Comparison of ENCODE assay signal across 24 cellular contexts in genomic region chr12:45168976-45169375, GRCh38.
"Had no signal": no experiment of that assay in that cellular context is flagged by ENCODE, and none has a peak within 500 bp of the region (broad histone marks: within the 10 kb centered on the region; RNA-seq: fewer than 3 reads in every experiment).

No MANE protein-coding gene starts in this region.

- H3K36me3 ChIP-seq: brain microvascular endothelial cell, cardiac muscle cell, SJSA1 had no signal

- H3K4me3 Mint-ChIP-seq: activated CD8-positive, alpha-beta T cell treated with anti-CD3 and anti-CD28 coated beads for 36 hours; activated naive CD4-positive, alpha-beta T cell treated with anti-CD3 and anti-CD28 coated beads, Interleukin-2, amount 10 ng/mL, durations not matched to agents 7 days and 5 days; activated naive CD8-positive, alpha-beta T cell treated with anti-CD3 and anti-CD28 coated beads for 36 hours; activated T-cell treated with anti-CD3 and anti-CD28 coated beads, Interleukin-2, amount 50 U/mL, for 24 hours; T-helper 1 cell treated with Interleukin-12 subunit alpha and Interleukin-12 subunit beta and Interleukin-4 antibody, amounts not matched to agents 30 μg/mL and 1 μg/mL, for 36 hours had no signal

- H3K9me3 ChIP-seq: SJSA1 had no signal

- H3K4me3 ChIP-seq: cardiac muscle cell, SJSA1 had no signal

- H3K27ac Mint-ChIP-seq: activated CD8-positive, alpha-beta T cell treated with anti-CD3 and anti-CD28 coated beads for 36 hours; activated naive CD4-positive, alpha-beta T cell treated with anti-CD3 and anti-CD28 coated beads, Interleukin-2, amount 10 ng/mL, durations not matched to agents 7 days and 5 days; activated naive CD8-positive, alpha-beta T cell treated with anti-CD3 and anti-CD28 coated beads for 36 hours; activated T-cell treated with anti-CD3 and anti-CD28 coated beads, Interleukin-2, amount 50 U/mL, for 24 hours; activated T-helper 2 cell treated with anti-CD3 and anti-CD28 coated beads, Interferon-gamma antibody, Interleukin-2, Interleukin-4, amounts not matched to agents 10 μg/mL and 5 μg/mL and 100 μg/mL, durations not matched to agents 14 hours and 24 hours and 36 hours; T-helper 1 cell treated with Interleukin-12 subunit alpha and Interleukin-12 subunit beta and Interleukin-4 antibody, amounts not matched to agents 30 μg/mL and 1 μg/mL, for 36 hours had no signal

- H3K27ac ChIP-seq: brain microvascular endothelial cell, cardiac muscle cell, SJSA1 had no signal

- H3K9me3 Mint-ChIP-seq: activated CD8-positive, alpha-beta T cell treated with anti-CD3 and anti-CD28 coated beads for 36 hours; activated naive CD4-positive, alpha-beta T cell treated with anti-CD3 and anti-CD28 coated beads, Interleukin-2, amount 10 ng/mL, durations not matched to agents 7 days and 5 days; activated naive CD8-positive, alpha-beta T cell treated with anti-CD3 and anti-CD28 coated beads for 36 hours; activated T-helper 2 cell treated with anti-CD3 and anti-CD28 coated beads, Interferon-gamma antibody, Interleukin-2, Interleukin-4, amounts not matched to agents 10 μg/mL and 5 μg/mL and 100 μg/mL, durations not matched to agents 14 hours and 24 hours and 36 hours; T-helper 1 cell treated with Interleukin-12 subunit alpha and Interleukin-12 subunit beta and Interleukin-4 antibody, amounts not matched to agents 30 μg/mL and 1 μg/mL, for 36 hours had no signal

- DNase-seq: activated CD4-positive, alpha-beta T cell treated with anti-CD3 and anti-CD28 coated beads for 4 hours; activated CD8-positive, alpha-beta T cell treated with anti-CD3 and anti-CD28 coated beads for 36 hours; activated gamma-delta T cell treated with Interleukin-2 at 50 U/mL for 16 hours; activated naive CD4-positive, alpha-beta T cell treated with anti-CD3 and anti-CD28 coated beads, Interleukin-2, amount 10 ng/mL, durations not matched to agents 7 days and 5 days; activated naive CD8-positive, alpha-beta T cell treated with anti-CD3 and anti-CD28 coated beads for 36 hours; activated T-cell treated with anti-CD3 and anti-CD28 coated beads, Interleukin-2, amount 50 U/mL, for 24 hours; brain microvascular endothelial cell; Kasumi-1; KBM-7; NCI-H1092; NCI-H1417; NCI-H2029 treated with DMSO at 0.1 percent for 48 hours; NCI-H510A treated with DMSO at 0.1 percent for 48 hours; NCI-H748 treated with DMSO at 0.1 percent for 48 hours; NK-92 treated with Interleukin-12 subunit alpha and Interleukin-12 subunit beta, amount 100 ng/mL, for 24 hours; OCI-M1; RPMI8226 had no signal

- H3K36me3 Mint-ChIP-seq: activated naive CD4-positive, alpha-beta T cell treated with anti-CD3 and anti-CD28 coated beads, Interleukin-2, amount 10 ng/mL, durations not matched to agents 7 days and 5 days; activated naive CD8-positive, alpha-beta T cell treated with anti-CD3 and anti-CD28 coated beads for 36 hours had no signal

- H3K4me1 Mint-ChIP-seq: activated naive CD4-positive, alpha-beta T cell treated with anti-CD3 and anti-CD28 coated beads, Interleukin-2, amount 10 ng/mL, durations not matched to agents 7 days and 5 days had no signal

- H3K4me1 ChIP-seq: SJSA1 had no signal

- ATAC-seq: activated CD4-positive, CD25-positive, alpha-beta regulatory T cell treated with anti-CD3 and anti-CD28 coated beads, Interleukin-2, amount 50 U/mL, for 24 hours; activated CD8-positive, alpha-beta T cell treated with anti-CD3 and anti-CD28 coated beads for 36 hours; Panc1; Right ventricle myocardium inferior had no signal

- H3K27me3 ChIP-seq: brain microvascular endothelial cell, cardiac muscle cell, SJSA1 had no signal
